Comparison of ENCODE assay signal across 8 cellular contexts in the genomic region with DNA sequence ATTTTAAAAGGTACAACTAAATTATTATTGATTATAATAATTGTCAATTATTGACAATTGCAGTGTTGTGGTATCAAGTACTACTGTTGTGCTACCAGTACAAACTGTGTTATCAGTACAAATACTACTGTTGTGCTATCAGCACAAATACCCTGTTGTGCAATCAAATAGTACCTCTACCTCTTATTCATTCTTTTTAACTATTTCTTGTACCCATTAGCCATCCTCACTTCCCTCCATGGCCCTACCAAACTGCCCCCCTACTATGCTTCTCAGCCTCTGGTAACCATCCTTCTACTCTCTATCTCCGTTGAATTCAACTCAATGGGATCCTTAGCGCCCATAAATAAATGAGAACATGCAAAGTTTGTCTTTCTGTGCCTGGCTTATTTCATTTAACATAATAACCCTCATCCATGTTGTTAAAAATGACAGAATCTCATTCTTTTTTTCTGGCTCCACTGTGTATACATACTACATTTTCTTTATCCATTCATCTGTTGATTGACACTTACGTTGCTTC.
DNase-seq lines count a peak whose midpoint lies in the region; ATAC-seq and TF ChIP-seq lines count a peak whose summit lies in the region.
"Not testable (repeated sequence)": the region's sequence is repeated elsewhere in the genome, so short reads cannot be mapped to it uniquely, and the experiment has no call there.

No MANE protein-coding gene starts in this region.

- not testable (repeated sequence) for H3K4me3 ChIP-seq in heart right ventricle; right lobe of liver; aorta (ENCODE audit: low read length in 2 of 2)

- H3K27ac ChIP-seq in heart right ventricle; right lobe of liver; aorta (ENCODE audit: low read depth in 1 of 2, low read length in 2 of 2): not testable (repeated sequence)

- not testable (repeated sequence) for H3K36me3 ChIP-seq in heart right ventricle; right lobe of liver; aorta (ENCODE audit: control insufficient read depth in 1 of 2, insufficient read depth in 2 of 2, low read length in 1 of 2)

- 30 to 37% methylated on average over 2 of the region's 3 CpGs for WGBS in heart right ventricle, 2 donors
- 18% methylated on average over 2 of the region's 3 CpGs for WGBS in right lobe of liver (ENCODE audit: insufficient coverage, low coverage, low lambda C conversion rate, missing lambda C conversion rate)
- 31 to 33% methylated on average over 2 of the region's 3 CpGs for WGBS in aorta, 2 donors

- H3K36me3 Mint-ChIP-seq in T-helper 17 cell (ENCODE audit: low read depth); stimulated activated effector memory CD8-positive, alpha-beta T cell treated with anti-CD3 and anti-CD28 coated beads, Interleukin-12 subunit alpha, Interleukin-12 subunit beta, amount 100 ng/mL, for 72 hours: not testable (repeated sequence)
- H3K36me3 Mint-ChIP-seq in natural killer cell, result peaks cover 36% of the 10 kb centered on the region

- DNase-seq in T-helper 17 cell; heart right ventricle; right lobe of liver; natural killer cell; stimulated activated effector memory CD8-positive, alpha-beta T cell treated with anti-CD3 and anti-CD28 coated beads, Interleukin-12 subunit alpha, Interleukin-12 subunit beta, amount 100 ng/mL, for 72 hours (ENCODE audit: low spot score in 2 of 2); aorta: not testable (repeated sequence)

- not testable (repeated sequence) for H3K4me1 ChIP-seq in heart right ventricle; right lobe of liver; aorta (ENCODE audit: control insufficient read depth in 1 of 2, insufficient read depth in 2 of 2, low read length in 2 of 2)

- not testable (repeated sequence) for H3K27me3 Mint-ChIP-seq in T-helper 17 cell; natural killer cell (ENCODE audit: low read depth in 2 of 2)

- not testable (repeated sequence) for H3K27ac Mint-ChIP-seq in T-helper 17 cell; natural killer cell; stimulated activated effector memory CD8-positive, alpha-beta T cell treated with anti-CD3 and anti-CD28 coated beads, Interleukin-12 subunit alpha, Interleukin-12 subunit beta, amount 100 ng/mL, for 72 hours

- TF ChIP-seq CTCF in heart right ventricle (IDR thresholded peaks at IDR 0.05); right lobe of liver (IDR thresholded peaks at IDR 0.05); natural killer cell (IDR thresholded peaks at IDR 0.05): not testable (repeated sequence)

- H3K4me3 Mint-ChIP-seq in T-helper 17 cell; natural killer cell; stimulated activated effector memory CD8-positive, alpha-beta T cell treated with anti-CD3 and anti-CD28 coated beads, Interleukin-12 subunit alpha, Interleukin-12 subunit beta, amount 100 ng/mL, for 72 hours: not testable (repeated sequence)

- TF ChIP-seq POLR2A in right lobe of liver (IDR thresholded peaks at IDR 0.05), result not testable (repeated sequence)

- H3K4me1 Mint-ChIP-seq in T-helper 17 cell; natural killer cell; stimulated activated effector memory CD8-positive, alpha-beta T cell treated with anti-CD3 and anti-CD28 coated beads, Interleukin-12 subunit alpha, Interleukin-12 subunit beta, amount 100 ng/mL, for 72 hours: not testable (repeated sequence)

- ATAC-seq in HG02798 (IDR thresholded peaks at IDR 0.05; ENCODE audit: poor library complexity, unreplicated experiment) (peak; percentile 28), T-helper 17 cell (peak; percentile 16), esophagus mucosa (peak; percentile 18), heart right ventricle (peak in 5 of 8 donors; percentile 6 to 29 (median 15)), right lobe of liver (peak in 3 of 4 donors; percentile 6 to 25 (median 20)), natural killer cell (peak in 2 of 3 donors; percentile 17 to 22), aorta (ENCODE audit: low FRiP score) (peak; percentile 15)
- ATAC-seq in stimulated activated effector memory CD8-positive, alpha-beta T cell treated with anti-CD3 and anti-CD28 coated beads, Interleukin-12 subunit alpha, Interleukin-12 subunit beta, amount 100 ng/mL, for 72 hours, result peak; percentile 4

- H3K9me3 Mint-ChIP-seq in natural killer cell, result peaks cover 19 to 46% of the 10 kb centered on the region in 2 donors
- H3K9me3 Mint-ChIP-seq in stimulated activated effector memory CD8-positive, alpha-beta T cell treated with anti-CD3 and anti-CD28 coated beads, Interleukin-12 subunit alpha, Interleukin-12 subunit beta, amount 100 ng/mL, for 72 hours, result peaks cover 36% of the 10 kb centered on the region

- H3K27me3 ChIP-seq in heart right ventricle; right lobe of liver; aorta (ENCODE audit: control insufficient read depth in 1 of 2, insufficient read depth in 2 of 2, low read length in 1 of 2): not testable (repeated sequence)

- H3K9me3 ChIP-seq in T-helper 17 cell (ENCODE audit: control insufficient read depth, low read length, poor library complexity, severe bottlenecking); right lobe of liver; aorta (ENCODE audit: control insufficient read depth, low read length): not testable (repeated sequence)
- peaks cover 0 to 75% (median 3%) of the 10 kb centered on the region in 11 donors for H3K9me3 ChIP-seq in heart right ventricle

- intact Hi-C loops in heart right ventricle (cut with DNase I); right lobe of liver (cut with DNase I); natural killer cell (cut with micrococcal nuclease); aorta (cut with DNase I): not testable (repeated sequence)
